1 cellular context compared by ENCODE assay signal in genomic region chr1:212699839-212700596, GRCh38.
TF ChIP-seq lines count a peak whose summit lies in the region.

Gene BATF3, minus strand, starts transcription at chr1:212699840. Its CDS starts 78 bp downstream, at chr1:212699762.

TF ChIP-seq in WTC11, 78 proteins besides CTCF, POLR2A, EP300 and RAD21 (continued from another document):
- TF ChIP-seq ZNF532 (CRISPR knock-in tag; IDR thresholded peaks at IDR 0.05; ENCODE audit: borderline replicate concordance) (no peak), PREB (CRISPR knock-in tag; IDR thresholded peaks at IDR 0.05; ENCODE audit: borderline replicate concordance) (no peak)
